ENCODE assay signal across 21 cellular contexts in genomic region chr1:5813480-5813879, GRCh38.
DNase-seq lines count a peak whose midpoint lies in the region; TF ChIP-seq lines count a peak whose summit lies in the region.
"Had no signal": no experiment of that assay in that cellular context is flagged by ENCODE, and none has a peak within 500 bp of the region (broad histone marks: within the 10 kb centered on the region; RNA-seq: fewer than 3 reads in every experiment).

No MANE protein-coding gene starts in this region.

- no peaks in the 10 kb centered on the region for H3K36me3 Mint-ChIP-seq in mesothelial cell of epicardium
- H3K36me3 Mint-ChIP-seq: CD4-positive, alpha-beta memory T cell; CD8-positive, alpha-beta memory T cell had no signal

- peaks cover 6% of the 10 kb centered on the region; the same call in 1 of the 2 replicates for H3K36me3 ChIP-seq in BLaER1
- H3K36me3 ChIP-seq in HEK293 (ENCODE audit: control insufficient read depth in 2 of 2, insufficient read depth in 1 of 2, low read length in 2 of 2), result no peaks in the 10 kb centered on the region
- H3K36me3 ChIP-seq in parathyroid adenoma (ENCODE audit: control insufficient read depth, insufficient read depth, low read length), result no peaks in the 10 kb centered on the region

- H4K20me1 ChIP-seq in BLaER1, result no peaks in the 10 kb centered on the region

- TF ChIP-seq CTCF in HEK293 (tag by site-specific recombination; IDR thresholded peaks at IDR 0.05) (no peak), parathyroid adenoma (IDR thresholded peaks at IDR 0.05) (no peak), mesothelial cell of epicardium (IDR thresholded peaks at IDR 0.05; ENCODE audit: unreplicated experiment) (no peak)

- no peak for DNase-seq in NCI-H1048 (lab: John Stamatoyannopoulos, UW)
- no peak for DNase-seq in mesothelial cell of epicardium (ENCODE audit: low spot score in 2 of 2, unreplicated experiment in 2 of 2)
- DNase-seq: AML-193; CD4-positive, alpha-beta memory T cell; CD8-positive, alpha-beta memory T cell; COR-L47; DMS 273 treated with DMSO at 0.1 percent for 48 hours; DMS153; DMS53; DMS79; DND-41; EL; GDM1 had no signal

- H3K79me2 ChIP-seq in parathyroid adenoma, result no peaks in the 10 kb centered on the region

- no peaks in the 10 kb centered on the region for H3K27me3 ChIP-seq in BLaER1
- no peaks in the 10 kb centered on the region for H3K27me3 ChIP-seq in parathyroid adenoma (ENCODE audit: control insufficient read depth, insufficient read depth, low read length)

- H3K27ac ChIP-seq in BLaER1 (peak overlapping the region; percentile 70; the same call in 1 of the 2 replicates), HEK293 (ENCODE audit: extremely low read depth, low read depth, low read length) (no peak overlapping the region), parathyroid adenoma (peak overlapping the region; percentile 49)
- H3K27ac ChIP-seq: 22Rv1, A549, C4-2B had no signal

- H3K27me3 Mint-ChIP-seq in mesothelial cell of epicardium (ENCODE audit: low read depth), result peaks cover 25% of the 10 kb centered on the region

- H3K4me3 Mint-ChIP-seq in mesothelial cell of epicardium, result no peak overlapping the region
- H3K4me3 Mint-ChIP-seq: B cell; CD4-positive, alpha-beta memory T cell; CD8-positive, alpha-beta memory T cell had no signal

- H2AFZ ChIP-seq in parathyroid adenoma, result no peak overlapping the region

- CTCF ChIA-PET in HEK293 (lab: Yijun Ruan, JAX), result no interaction called here

- H3K4me1 ChIP-seq in BLaER1 (peaks cover 84% of the 10 kb centered on the region), HEK293 (ENCODE audit: control insufficient read depth, insufficient read depth, low read length) (no peaks in the 10 kb centered on the region), parathyroid adenoma (no peaks in the 10 kb centered on the region)
- H3K4me1 ChIP-seq: A549 had no signal

- H3K9me3 Mint-ChIP-seq in mesothelial cell of epicardium, result peaks cover 9% of the 10 kb centered on the region
- H3K9me3 Mint-ChIP-seq: CD8-positive, alpha-beta memory T cell had no signal

- peak overlapping the region; percentile 86 for H3K4me2 ChIP-seq in BLaER1
- H3K4me2 ChIP-seq in parathyroid adenoma (ENCODE audit: low read length), result no peak overlapping the region
- H3K4me2 ChIP-seq: A549 had no signal

- POLR2A ChIA-PET in HEK293 (lab: Yijun Ruan, JAX), result no interaction called here

- no peak overlapping the region; the same call in 1 of the 2 replicates for H3K9ac ChIP-seq in BLaER1
- H3K9ac ChIP-seq in parathyroid adenoma, result no peak overlapping the region

- H3K4me3 ChIP-seq in BLaER1 (no peak overlapping the region), HEK293 (ENCODE audit: low read depth, low read length) (no peak overlapping the region), parathyroid adenoma (ENCODE audit: low read depth, low read length) (no peak overlapping the region)
- H3K4me3 ChIP-seq: A549, GM12878 had no signal

- H3K4me1 Mint-ChIP-seq in mesothelial cell of epicardium, result no peaks in the 10 kb centered on the region
- H3K4me1 Mint-ChIP-seq: B cell; CD4-positive, alpha-beta memory T cell; CD8-positive, alpha-beta memory T cell had no signal

- no peak overlapping the region for H3K27ac Mint-ChIP-seq in mesothelial cell of epicardium
- H3K27ac Mint-ChIP-seq: B cell; CD4-positive, alpha-beta memory T cell; CD8-positive, alpha-beta memory T cell had no signal

- H3K9me3 ChIP-seq in BLaER1, result peaks cover 9% of the 10 kb centered on the region
- no peaks in the 10 kb centered on the region for H3K9me3 ChIP-seq in HEK293 (ENCODE audit: control insufficient read depth, insufficient read depth, low read depth, low read length)
- H3K9me3 ChIP-seq in parathyroid adenoma (ENCODE audit: control insufficient read depth, low read length), result no peaks in the 10 kb centered on the region
- H3K9me3 ChIP-seq: A549 had no signal

TF ChIP-seq in HEK293, 187 proteins besides CTCF, POLR2A, EP300 and RAD21:
- TF ChIP-seq ZNF221 (tag by site-specific recombination; IDR thresholded peaks at IDR 0.05; ENCODE audit: borderline replicate concordance), result no peak
- TF ChIP-seq ZNF544 (tag by site-specific recombination; IDR thresholded peaks at IDR 0.05), result no peak
- TF ChIP-seq SETDB1 (IDR thresholded peaks at IDR 0.05; ENCODE audit: insufficient read length, low read length), result no peak
- peak; percentile 92 for TF ChIP-seq EGR2 (tag by site-specific recombination; IDR thresholded peaks at IDR 0.05; ENCODE audit: low read depth)
- TF ChIP-seq ZNF391 (tag by site-specific recombination; IDR thresholded peaks at IDR 0.05; ENCODE audit: borderline replicate concordance, low read depth), result no peak
- TF ChIP-seq ZFHX2 (tag by site-specific recombination; conservative IDR thresholded peaks at IDR 0.05), result 0 out of 2 replicates have a peak, but pooled peaks have one; percentile 25
